In genomic region chr15:25804451-25804850, GRCh38 we compare ENCODE assay signal across 22 cellular contexts. TPM values are rescaled to one million over a fixed set of nuclear protein-coding genes. Genes with fewer than 3 reads are reported as not detected.
"Had no signal": no experiment of that assay in that cellular context is flagged by ENCODE, and none has a peak within 500 bp of the region (broad histone marks: within the 10 kb centered on the region; RNA-seq: fewer than 3 reads in every experiment).

No MANE protein-coding gene starts in this region.

- H3K36me3 ChIP-seq: left ventricle myocardium inferior, lower lobe of right lung, neural progenitor cell, stomach, thyroid gland, upper lobe of right lung had no signal

- H3K4me2 ChIP-seq: neural progenitor cell had no signal

- H3K9ac ChIP-seq: neural progenitor cell, parathyroid adenoma had no signal

- H3K27me3 ChIP-seq: gastroesophageal sphincter, neural progenitor cell, stomach, thyroid gland, upper lobe of right lung had no signal

- DNase-seq: central memory CD4-positive, alpha-beta T cell; cortex of kidney; effector memory CD4-positive, alpha-beta T cell; foreskin fibroblast; glutamatergic neuron; left cardiac atrium; left ventricle myocardium inferior; lower lobe of right lung; psoas muscle; retina; stimulated activated CD4-positive, alpha-beta T cell treated with anti-CD3 and anti-CD28 coated beads, Interleukin-12 subunit alpha, Interleukin-12 subunit beta, amount 100 ng/mL, for 4 hours; stimulated activated naive CD4-positive, alpha-beta T cell; stomach; thyroid gland had no signal

- H2AFZ ChIP-seq: neural progenitor cell, parathyroid adenoma had no signal

- H3K9me3 ChIP-seq: gastroesophageal sphincter, left ventricle myocardium inferior, lower lobe of right lung, psoas muscle, stomach, thyroid gland, upper lobe of right lung had no signal

- H3K4me3 ChIP-seq: gastroesophageal sphincter, left ventricle myocardium inferior, lower lobe of right lung, neural progenitor cell, psoas muscle, stomach, thyroid gland, upper lobe of right lung had no signal

- ATAC-seq: esophagus mucosa; gastroesophageal sphincter; left cardiac atrium; natural killer cell treated with Interleukin-12 subunit alpha and Interleukin-12 subunit beta and Interleukin-15 and Interleukin-18, amount 100 ng/mL, for 72 hours; psoas muscle; sciatic nerve; upper lobe of right lung had no signal

- H3K4me1 ChIP-seq: left ventricle myocardium inferior, lower lobe of right lung, psoas muscle, stomach, thyroid gland, upper lobe of right lung had no signal

- H3K27ac ChIP-seq: gastroesophageal sphincter, left ventricle myocardium inferior, lower lobe of right lung, neural progenitor cell, parathyroid adenoma, psoas muscle, stomach, thyroid gland, upper lobe of right lung had no signal

RNA-seq across cellular contexts. Expression of gene ATP10A, which starts 58.7 kb away (rescaled TPM):
- polyA plus RNA-seq: keratinocyte had no signal
